ENCODE assay signal across 8 cellular contexts in the genomic region with DNA sequence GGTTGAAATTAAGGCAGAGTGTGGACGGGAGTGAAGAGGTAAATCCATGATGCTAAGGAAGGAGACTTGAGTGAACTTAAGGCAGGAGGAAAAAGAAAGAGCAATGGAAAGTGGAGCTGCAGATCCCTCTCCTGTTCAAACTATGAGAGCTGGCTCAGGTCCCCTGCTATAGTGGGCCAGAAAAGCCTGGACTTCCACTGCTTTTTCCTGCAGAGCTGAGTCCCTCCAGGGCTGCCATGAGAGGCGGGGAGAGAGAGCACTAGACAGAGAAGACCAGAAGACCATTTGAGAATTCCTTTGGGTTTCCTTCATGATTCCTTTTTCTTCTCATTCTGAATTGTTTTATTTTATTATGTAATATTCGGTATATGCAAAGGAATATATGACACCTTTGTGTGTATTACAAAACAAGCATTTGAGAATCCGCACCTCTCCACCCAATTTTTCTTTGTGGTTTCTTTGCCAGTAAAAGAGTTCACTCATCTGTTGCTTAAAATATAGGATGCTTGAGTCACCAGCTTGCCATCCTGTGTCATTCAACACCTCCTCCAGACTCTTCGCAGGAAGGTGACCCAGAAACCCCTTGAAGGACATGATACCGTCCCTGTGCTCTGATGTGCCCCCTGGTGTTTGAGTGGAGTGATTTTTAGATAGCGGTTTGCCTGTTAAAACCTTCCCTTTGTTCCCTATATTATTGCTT. TPM values are rescaled to one million over a fixed set of nuclear protein-coding genes. Genes with fewer than 3 reads are reported as not detected.
A peak's percentile ranks its signal among the peaks of the same experiment; 100 is the strongest.
DNase-seq lines count a peak whose midpoint lies in the region; ATAC-seq and TF ChIP-seq lines count a peak whose summit lies in the region.

No MANE protein-coding gene starts in this region.

- DNase-seq in GF-D8 (lab: John Stamatoyannopoulos, UW) (peak; percentile 61), M059J (ENCODE audit: low read depth) (peak; percentile 88), mammary epithelial cell (peak; percentile 88), kidney tubule cell (ENCODE audit: low spot score) (peak; percentile 81), HuH-7.5 (ENCODE audit: low spot score) (no peak)
- DNase-seq in stimulated activated CD4-positive, alpha-beta T cell treated with anti-CD3 and anti-CD28 coated beads, TNF-alpha, amount 100 ng/mL, for 48 hours (ENCODE audit: low read depth in 3 of 3): peak; percentile 65 to 83 (median 80)

- intact Hi-C loops in mammary epithelial cell (cut with micrococcal nuclease): loop anchor here (1.0 to 2.0 kb wide), 5 partner anchors 19 to 160 kb away; a partner anchor contains a TSS

- ATAC-seq in HG02763 (IDR thresholded peaks at IDR 0.05; ENCODE audit: unreplicated experiment): no peak

- peaks cover 87% of the 10 kb centered on the region for H3K79me2 ChIP-seq in mammary epithelial cell (ENCODE audit: insufficient read depth, low read length)

- peak; percentile 55 for TF ChIP-seq CTCF in VCaP (conservative IDR thresholded peaks at IDR 0.05)
- TF ChIP-seq CTCF in mammary epithelial cell (conservative IDR thresholded peaks at IDR 0.05 in 1 of 2, IDR thresholded peaks at IDR 0.05 in 1 of 2; ENCODE audit: extremely low read depth in 1 of 2, insufficient read depth in 1 of 2, low read depth in 1 of 2, low read length in 2 of 2): peak; percentile 66

- H3K4me2 ChIP-seq in mammary epithelial cell (ENCODE audit: insufficient read depth, low read depth, low read length): peak overlapping the region; percentile 57

- peaks cover 2% of the 10 kb centered on the region for H3K36me3 ChIP-seq in mammary epithelial cell (ENCODE audit: insufficient read depth, low read length)

- H3K27me3 ChIP-seq in mammary epithelial cell (ENCODE audit: insufficient read depth, low read length): no peaks in the 10 kb centered on the region

- peaks cover 59% of the 10 kb centered on the region for H3K4me1 ChIP-seq in mammary epithelial cell (ENCODE audit: insufficient read depth, low read length)

- H3K27ac ChIP-seq in VCaP: no peak overlapping the region
- peak overlapping the region; percentile 41 for H3K27ac ChIP-seq in mammary epithelial cell (ENCODE audit: insufficient read depth, low read depth, low read length)

- WGBS in mammary epithelial cell (ENCODE audit: low coverage, missing lambda C conversion rate): 37% methylated on average over 7 of the region's 7 CpGs

- no TSS peak for BruUV-seq in mammary epithelial cell (replicated peaks; lab: Mats Ljungman, UMichigan)

- H3K4me3 ChIP-seq in mammary epithelial cell (replicated peaks in 1 of 3; ENCODE audit: insufficient read depth in 1 of 3, low read depth in 2 of 3, low read length in 3 of 3): no peak overlapping the region

- no peak overlapping the region for H3K9ac ChIP-seq in mammary epithelial cell (ENCODE audit: insufficient read depth, low read length)

- CTCF ChIA-PET in mammary epithelial cell (lab: Charles Lee; ENCODE audit: low non-redundant PET): interaction anchor here (0.7 kb wide), 1 partner anchor 111 kb away, joined by 13 read pairs; no protein-coding TSS in a partner anchor

- H3K9me3 ChIP-seq in mammary epithelial cell (replicated peaks; ENCODE audit: insufficient read depth, low read length): no peaks in the 10 kb centered on the region

- H2AFZ ChIP-seq in mammary epithelial cell (ENCODE audit: low read depth, low read length): no peak overlapping the region

- dilution Hi-C loops in mammary epithelial cell (cut with HindIII; ENCODE audit: low sequenced_read_pairs): no loop called here

- in situ Hi-C loops in mammary epithelial cell (cut with MboI; ENCODE audit: low sequenced_read_pairs in 2 of 2): no loop called here

- H4K20me1 ChIP-seq in mammary epithelial cell (ENCODE audit: insufficient read depth, low read length): no peaks in the 10 kb centered on the region

RNA-seq across cellular contexts. Expression of a gene that starts 24.4 kb away (rescaled TPM):
- total RNA-seq in M059J (2014; rRNA removed; shearing (Covaris generic)): 30.3 and 44.9 TPM in 2 replicates
- 100 to 1,000 TPM; 100 to 131 TPM for total RNA-seq in mammary epithelial cell
- polyA plus RNA-seq in mammary epithelial cell: 61.6 TPM
- polyA minus RNA-seq in mammary epithelial cell: 220 TPM

RNA-seq across cellular contexts. Expression of a gene that starts 56.8 kb away (rescaled TPM):
- 10.3 and 12.0 TPM in 2 replicates for total RNA-seq in M059J (2014; rRNA removed; shearing (Covaris generic))
- total RNA-seq in mammary epithelial cell: 10 to 100 TPM in 1 of 2 donors, 1 to 10 TPM in 1; 9.4 to 10.5 TPM
- 7.3 TPM for polyA plus RNA-seq in mammary epithelial cell
- polyA minus RNA-seq in mammary epithelial cell: 3.7 TPM

RNA-seq across cellular contexts. Expression of a gene that starts 57.6 kb away (rescaled TPM):
- not detected in 2 replicates for total RNA-seq in M059J (2014; rRNA removed; shearing (Covaris generic))
- total RNA-seq in mammary epithelial cell: not detected
- polyA plus RNA-seq in mammary epithelial cell: not detected
- polyA minus RNA-seq in mammary epithelial cell: not detected
